Comparison of ENCODE assay signal across 13 cellular contexts in genomic region chr12:14410841-14411569, GRCh38. TPM values are rescaled to one million over a fixed set of nuclear protein-coding genes. Genes with fewer than 3 reads are reported as not detected.
DNase-seq lines count a peak whose midpoint lies in the region; ATAC-seq, FAIRE-seq and TF ChIP-seq lines count a peak whose summit lies in the region.
"Had no signal": no experiment of that assay in that cellular context is flagged by ENCODE, and none has a peak within 500 bp of the region (broad histone marks: within the 10 kb centered on the region; RNA-seq: fewer than 3 reads in every experiment).

No MANE protein-coding gene starts in this region.

- H3K9me3 Mint-ChIP-seq in T-helper 2 cell treated with Interferon-gamma antibody and Interleukin-4, amounts not matched to agents 5 μg/mL and 100 μg/mL, for 36 hours: peaks cover 5% of the 10 kb centered on the region

- peak; percentile 66 for FAIRE-seq in H54 (lab: Jason Lieb, UNC)

- H3K4me1 Mint-ChIP-seq in T-helper 2 cell treated with Interferon-gamma antibody and Interleukin-4, amounts not matched to agents 5 μg/mL and 100 μg/mL, for 36 hours (ENCODE audit: low read depth): peaks cover 53% of the 10 kb centered on the region

- H3K27me3 Mint-ChIP-seq in T-helper 2 cell treated with Interferon-gamma antibody and Interleukin-4, amounts not matched to agents 5 μg/mL and 100 μg/mL, for 36 hours (ENCODE audit: low read depth): no peaks in the 10 kb centered on the region

- no peak for TF ChIP-seq POLR2A in H54 (IDR thresholded peaks at IDR 0.05; ENCODE audit: low read depth, low read length)

- TF ChIP-seq CTCF in AG10803 (conservative IDR thresholded peaks at IDR 0.05; ENCODE audit: low read length): no peak
- TF ChIP-seq CTCF in epithelial cell of esophagus (IDR thresholded peaks at IDR 0.05; ENCODE audit: insufficient read depth, low read depth, low read length, missing control alignments): no peak

- H3K27ac Mint-ChIP-seq in T-helper 2 cell treated with Interferon-gamma antibody and Interleukin-4, amounts not matched to agents 5 μg/mL and 100 μg/mL, for 36 hours: peak overlapping the region; percentile 37

- H3K4me3 ChIP-seq in AG10803 (ENCODE audit: low read length) (no peak overlapping the region), epithelial cell of esophagus (ENCODE audit: low read length) (no peak overlapping the region)
- H3K4me3 ChIP-seq: esophagus squamous epithelium, right lobe of liver, upper lobe of left lung had no signal

- peak overlapping the region; percentile 43 for H3K4me3 Mint-ChIP-seq in T-helper 2 cell treated with Interferon-gamma antibody and Interleukin-4, amounts not matched to agents 5 μg/mL and 100 μg/mL, for 36 hours

- peaks cover 53% of the 10 kb centered on the region for H3K36me3 Mint-ChIP-seq in T-helper 2 cell treated with Interferon-gamma antibody and Interleukin-4, amounts not matched to agents 5 μg/mL and 100 μg/mL, for 36 hours (ENCODE audit: low read depth)

- DNase-seq in AG10803 (ENCODE audit: low read depth) (peak; percentile 15), H54 (ENCODE audit: insufficient read length, low spot score) (no peak), epithelial cell of esophagus (ENCODE audit: low read depth) (peak; percentile 12), nucleus accumbens (lab: John Stamatoyannopoulos, UW) (no peak), NCI-H187 treated with DMSO at 0.1 percent for 48 hours (lab: John Stamatoyannopoulos, UW) (no peak), H4 (ENCODE audit: low spot score) (no peak)
- DNase-seq in T-helper 2 cell treated with Interferon-gamma antibody and Interleukin-4, amounts not matched to agents 5 μg/mL and 100 μg/mL, for 36 hours (ENCODE audit: low spot score): no peak
- DNase-seq: esophagus squamous epithelium, NCI-H510A treated with DMSO at 0.1 percent for 48 hours, right lobe of liver, upper lobe of left lung had no signal

- no peak for ATAC-seq in GM19455 (IDR thresholded peaks at IDR 0.05; ENCODE audit: unreplicated experiment)
- ATAC-seq: Right ventricle myocardium inferior had no signal

RNA-seq across cellular contexts. Expression of gene ATF7IP, which starts 45.5 kb away (rescaled TPM):
- 34.2 and 51.3 TPM in 2 replicates for total RNA-seq in H4 (2014; rRNA removed; shearing (Covaris generic))

Comparison
In these comparisons a context has a peak if more than half of its experiments do, and no peak if none do; other contexts are left out.
1. DNase-seq: peak in AG10803 (single experiment) and epithelial cell of esophagus (single experiment); none in H54 (single experiment), T-helper 2 cell treated with Interferon-gamma antibody and Interleukin-4, amounts not matched to agents 5 μg/mL and 100 μg/mL, for 36 hours (single experiment), nucleus accumbens (0 of 56), NCI-H187 treated with DMSO at 0.1 percent for 48 hours (single experiment) and H4 (single experiment).